In genomic region chr11:75768909-75769771, GRCh38 we compare ENCODE assay signal across 8 cellular contexts. TPM values are rescaled to one million over a fixed set of nuclear protein-coding genes. Genes with fewer than 3 reads are reported as not detected.
DNase-seq lines count a peak whose midpoint lies in the region; ATAC-seq and TF ChIP-seq lines count a peak whose summit lies in the region.

No MANE protein-coding gene starts in this region.

- peaks cover 41% of the 10 kb centered on the region for H3K4me1 Mint-ChIP-seq in T-helper 1 cell treated with Interleukin-12 subunit alpha and Interleukin-12 subunit beta and Interleukin-4 antibody, amounts not matched to agents 30 μg/mL and 1 μg/mL, for 36 hours (ENCODE audit: low read depth)
- H3K4me1 Mint-ChIP-seq in activated T-helper 2 cell treated with anti-CD3 and anti-CD28 coated beads, Interferon-gamma antibody, Interleukin-2, Interleukin-4, amounts not matched to agents 10 μg/mL and 5 μg/mL and 100 μg/mL, durations not matched to agents 14 hours and 24 hours and 36 hours (ENCODE audit: low read depth) = peaks cover 29% of the 10 kb centered on the region

- H3K4me3 Mint-ChIP-seq in T-helper 1 cell treated with Interleukin-12 subunit alpha and Interleukin-12 subunit beta and Interleukin-4 antibody, amounts not matched to agents 30 μg/mL and 1 μg/mL, for 36 hours = peak overlapping the region; percentile 64
- H3K4me3 Mint-ChIP-seq in activated T-helper 2 cell treated with anti-CD3 and anti-CD28 coated beads, Interferon-gamma antibody, Interleukin-2, Interleukin-4, amounts not matched to agents 10 μg/mL and 5 μg/mL and 100 μg/mL, durations not matched to agents 14 hours and 24 hours and 36 hours (ENCODE audit: low read depth) = peak overlapping the region; percentile 61

- no peak for TF ChIP-seq POLR2A in stomach (IDR thresholded peaks at IDR 0.05)

- H3K27ac ChIP-seq in stomach = peak overlapping the region in 4 of 5 donors; percentile 58 to 81 (median 70)

- H3K9me3 ChIP-seq in iPS-18c (ENCODE audit: control insufficient read depth, insufficient read depth, low read length) (no peaks in the 10 kb centered on the region), stomach (no peaks in the 10 kb centered on the region)

- 10 to 23% (median 12%) methylated on average over 19 to 46 of the region's 46 CpGs for whole genome bisulfite sequencing in stomach, 5 donors

- H3K36me3 Mint-ChIP-seq in T-helper 1 cell treated with Interleukin-12 subunit alpha and Interleukin-12 subunit beta and Interleukin-4 antibody, amounts not matched to agents 30 μg/mL and 1 μg/mL, for 36 hours (ENCODE audit: low read depth) = peaks cover 4% of the 10 kb centered on the region
- no peaks in the 10 kb centered on the region for H3K36me3 Mint-ChIP-seq in activated T-helper 2 cell treated with anti-CD3 and anti-CD28 coated beads, Interferon-gamma antibody, Interleukin-2, Interleukin-4, amounts not matched to agents 10 μg/mL and 5 μg/mL and 100 μg/mL, durations not matched to agents 14 hours and 24 hours and 36 hours (ENCODE audit: low read depth)

- TF ChIP-seq CTCF in stomach (IDR thresholded peaks at IDR 0.05) = no peak

- H3K27ac Mint-ChIP-seq in T-helper 1 cell treated with Interleukin-12 subunit alpha and Interleukin-12 subunit beta and Interleukin-4 antibody, amounts not matched to agents 30 μg/mL and 1 μg/mL, for 36 hours = peak overlapping the region; percentile 41
- no peak overlapping the region for H3K27ac Mint-ChIP-seq in activated T-helper 2 cell treated with anti-CD3 and anti-CD28 coated beads, Interferon-gamma antibody, Interleukin-2, Interleukin-4, amounts not matched to agents 10 μg/mL and 5 μg/mL and 100 μg/mL, durations not matched to agents 14 hours and 24 hours and 36 hours

- H3K4me1 ChIP-seq in stomach = peaks cover 16 to 23% (median 20%) of the 10 kb centered on the region in 4 donors

- H3K9me3 Mint-ChIP-seq in T-helper 1 cell treated with Interleukin-12 subunit alpha and Interleukin-12 subunit beta and Interleukin-4 antibody, amounts not matched to agents 30 μg/mL and 1 μg/mL, for 36 hours = no peaks in the 10 kb centered on the region
- H3K9me3 Mint-ChIP-seq in activated T-helper 2 cell treated with anti-CD3 and anti-CD28 coated beads, Interferon-gamma antibody, Interleukin-2, Interleukin-4, amounts not matched to agents 10 μg/mL and 5 μg/mL and 100 μg/mL, durations not matched to agents 14 hours and 24 hours and 36 hours = no peaks in the 10 kb centered on the region

- no peak for ATAC-seq in HG03432 (IDR thresholded peaks at IDR 0.05; ENCODE audit: unreplicated experiment)
- no peak for ATAC-seq in HG02642 (IDR thresholded peaks at IDR 0.05; ENCODE audit: poor library complexity, unreplicated experiment)

- H3K27me3 ChIP-seq in stomach = peaks cover 0 to 30% (median 11%) of the 10 kb centered on the region in 3 donors

- intact Hi-C loops in activated T-helper 2 cell treated with anti-CD3 and anti-CD28 coated beads, Interferon-gamma antibody, Interleukin-2, Interleukin-4, amounts not matched to agents 10 μg/mL and 5 μg/mL and 100 μg/mL, durations not matched to agents 14 hours and 24 hours and 36 hours (cut with micrococcal nuclease) = loop anchor here (2.0 kb wide), 1 partner anchor 46 kb away; the partner anchor contains the start of gene UVRAG
- intact Hi-C loops in stomach (cut with DNase I; ENCODE audit: low total_unique reads) = no loop called here

- H3K4me3 ChIP-seq in iPS-18c (ENCODE audit: insufficient read depth, low read depth, low read length) = peak overlapping the region; percentile 45
- H3K4me3 ChIP-seq in stomach = peak overlapping the region; percentile 44 to 63 (median 53)

- peaks cover 24% of the 10 kb centered on the region for H3K27me3 Mint-ChIP-seq in T-helper 1 cell treated with Interleukin-12 subunit alpha and Interleukin-12 subunit beta and Interleukin-4 antibody, amounts not matched to agents 30 μg/mL and 1 μg/mL, for 36 hours (ENCODE audit: low read depth)
- peaks cover 26% of the 10 kb centered on the region for H3K27me3 Mint-ChIP-seq in activated T-helper 2 cell treated with anti-CD3 and anti-CD28 coated beads, Interferon-gamma antibody, Interleukin-2, Interleukin-4, amounts not matched to agents 10 μg/mL and 5 μg/mL and 100 μg/mL, durations not matched to agents 14 hours and 24 hours and 36 hours (ENCODE audit: low read depth)

- DNase-seq in T-helper 1 cell = no peak
- DNase-seq in activated T-helper 2 cell treated with anti-CD3 and anti-CD28 coated beads, Interferon-gamma antibody, Interleukin-2, Interleukin-4, amounts not matched to agents 10 μg/mL and 5 μg/mL and 100 μg/mL, durations not matched to agents 14 hours and 24 hours and 36 hours (ENCODE audit: low spot score) = no peak
- no peak for DNase-seq in stomach
- no peak for DNase-seq in activated CD4-positive, alpha-beta T cell treated with anti-CD3 and anti-CD28 coated beads for 1 hour

- TF ChIP-seq EP300 in stomach (IDR thresholded peaks at IDR 0.05) = no peak

- no peaks in the 10 kb centered on the region for H3K36me3 ChIP-seq in stomach

RNA-seq across cellular contexts. Expression of gene DGAT2, which starts 0.6 kb away (rescaled TPM):
- 2.6 and 3.0 TPM in 2 replicates for total RNA-seq in activated T-helper 2 cell treated with anti-CD3 and anti-CD28 coated beads, Interferon-gamma antibody, Interleukin-2, Interleukin-4, amounts not matched to agents 10 μg/mL and 5 μg/mL and 100 μg/mL, durations not matched to agents 14 hours and 24 hours and 36 hours
- 10 to 100 TPM in 1 of 5 donors, 1 to 10 TPM in 1, under 1 TPM in 1, not detected in 2; 0.45 to 16.1 (median 5.5) TPM for total RNA-seq in stomach
- polyA plus RNA-seq in stomach = 1 to 10 TPM; 1.7 to 5.0 (median 2.4) TPM

RNA-seq across cellular contexts. Expression of gene UVRAG, which starts 45.9 kb away (rescaled TPM):
- 23.3 and 23.5 TPM in 2 replicates for total RNA-seq in activated T-helper 2 cell treated with anti-CD3 and anti-CD28 coated beads, Interferon-gamma antibody, Interleukin-2, Interleukin-4, amounts not matched to agents 10 μg/mL and 5 μg/mL and 100 μg/mL, durations not matched to agents 14 hours and 24 hours and 36 hours
- total RNA-seq in stomach = 10 to 100 TPM; 18.8 to 55.5 (median 33.0) TPM
- polyA plus RNA-seq in stomach = 1 to 10 TPM; 4.7 to 8.9 (median 6.5) TPM

RNA-seq across cellular contexts. Expression of gene MOGAT2, which starts 51.5 kb away (rescaled TPM):
- total RNA-seq in activated T-helper 2 cell treated with anti-CD3 and anti-CD28 coated beads, Interferon-gamma antibody, Interleukin-2, Interleukin-4, amounts not matched to agents 10 μg/mL and 5 μg/mL and 100 μg/mL, durations not matched to agents 14 hours and 24 hours and 36 hours = not detected in 2 replicates
- 10 to 100 TPM in 2 of 5 donors, 1 to 10 TPM in 1, not detected in 2; 1.2 to 51.9 (median 11.4) TPM for total RNA-seq in stomach
- polyA plus RNA-seq in stomach = 1 to 10 TPM in 1 of 3 donors, under 1 TPM in 1, not detected in 1; 0.62 to 1.3 TPM
